In the genomic region with DNA sequence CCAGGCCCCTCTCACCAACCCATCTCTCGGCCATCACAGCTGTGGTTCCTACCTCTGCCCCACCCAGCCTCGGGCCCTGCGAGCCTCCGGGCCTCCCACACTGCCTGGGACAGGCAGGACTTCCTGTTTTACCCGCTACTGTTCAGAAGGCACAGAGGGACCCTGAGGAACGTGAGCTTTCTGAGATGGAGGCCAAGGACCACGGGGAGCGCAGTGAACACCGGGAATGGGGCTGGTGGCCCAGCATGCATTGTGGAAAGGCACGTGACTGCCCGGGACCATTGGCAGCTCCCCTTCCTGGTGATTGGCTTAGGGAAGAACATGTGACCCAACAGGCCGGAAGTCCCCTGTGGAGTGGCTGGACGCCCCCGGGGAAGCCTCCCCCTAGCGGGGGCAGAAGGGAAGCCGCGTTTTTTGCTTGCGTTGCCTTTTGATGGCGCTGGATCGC, we compare ENCODE assay signal across 1 cellular context.
TF ChIP-seq lines count a peak whose summit lies in the region.

No MANE protein-coding gene starts in this region.

TF ChIP-seq in K562, 482 proteins besides CTCF, POLR2A, EP300 and RAD21 (continued from another document and continues in another):
- TF ChIP-seq, protein P1, sequence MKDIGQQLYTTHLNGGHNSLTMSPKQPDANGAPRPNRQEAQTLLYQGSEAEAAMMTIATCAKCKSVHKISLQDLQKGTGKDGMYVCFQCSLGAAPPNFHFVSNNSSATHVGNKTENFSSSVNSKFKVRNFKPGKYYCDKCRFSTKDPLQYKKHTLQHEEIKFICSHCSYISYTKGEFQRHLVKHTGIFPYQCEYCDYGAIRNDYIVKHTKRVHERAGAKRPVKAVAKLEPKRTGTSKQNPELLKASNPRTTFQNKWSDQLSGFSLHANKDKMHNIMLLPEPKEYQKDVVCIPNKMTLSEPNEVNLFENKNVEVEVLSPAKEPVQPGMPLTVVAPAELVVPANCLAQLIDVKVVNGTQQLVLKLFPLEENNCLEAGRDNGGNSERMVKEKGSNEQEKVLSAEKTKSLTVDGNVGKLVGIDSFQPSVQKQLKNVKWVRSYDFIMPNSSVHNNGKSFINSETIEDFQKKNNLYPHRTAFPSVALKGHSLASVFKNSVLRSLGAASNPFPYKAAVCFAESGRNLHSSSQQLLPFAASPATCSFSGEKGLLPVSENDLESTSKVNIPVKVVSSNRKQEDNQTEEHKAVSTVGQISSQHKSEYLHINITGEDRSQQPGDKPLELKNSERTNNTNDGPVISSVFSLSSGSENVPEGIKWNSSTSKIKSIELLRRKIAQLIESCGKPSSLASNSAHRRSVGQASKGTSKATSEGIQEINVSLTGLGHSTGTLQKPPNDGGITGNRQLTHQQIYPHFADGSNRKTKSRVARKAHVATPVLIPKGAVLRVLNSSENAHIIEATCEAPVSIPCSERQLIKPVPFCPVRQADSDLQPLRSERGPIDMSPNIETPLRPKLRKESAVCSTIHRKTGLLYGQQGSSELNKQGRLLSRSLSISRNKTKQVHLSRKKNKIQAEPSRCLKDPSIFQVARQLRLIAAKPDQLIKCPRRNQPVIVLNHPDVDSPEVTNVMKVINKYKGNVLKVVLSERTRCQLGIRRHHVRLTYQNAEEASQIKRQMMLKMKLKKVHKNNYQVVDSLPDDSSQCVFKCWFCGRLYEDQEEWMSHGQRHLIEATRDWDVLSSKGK (CRISPR knock-in tag; IDR thresholded peaks at IDR 0.05): no peak
- no peak for TF ChIP-seq SMAD3 (CRISPR knock-in tag; conservative IDR thresholded peaks at IDR 0.05)
- peak; percentile 56 for TF ChIP-seq CBFA2T2 (conservative IDR thresholded peaks at IDR 0.05)
- no peak for TF ChIP-seq PHTF2 (CRISPR knock-in tag; IDR thresholded peaks at IDR 0.05)
- TF ChIP-seq ZBTB34 (CRISPR knock-in tag; IDR thresholded peaks at IDR 0.05): no peak
- TF ChIP-seq ZNF561 (CRISPR knock-in tag; conservative IDR thresholded peaks at IDR 0.05): no peak
- TF ChIP-seq, protein P2, sequence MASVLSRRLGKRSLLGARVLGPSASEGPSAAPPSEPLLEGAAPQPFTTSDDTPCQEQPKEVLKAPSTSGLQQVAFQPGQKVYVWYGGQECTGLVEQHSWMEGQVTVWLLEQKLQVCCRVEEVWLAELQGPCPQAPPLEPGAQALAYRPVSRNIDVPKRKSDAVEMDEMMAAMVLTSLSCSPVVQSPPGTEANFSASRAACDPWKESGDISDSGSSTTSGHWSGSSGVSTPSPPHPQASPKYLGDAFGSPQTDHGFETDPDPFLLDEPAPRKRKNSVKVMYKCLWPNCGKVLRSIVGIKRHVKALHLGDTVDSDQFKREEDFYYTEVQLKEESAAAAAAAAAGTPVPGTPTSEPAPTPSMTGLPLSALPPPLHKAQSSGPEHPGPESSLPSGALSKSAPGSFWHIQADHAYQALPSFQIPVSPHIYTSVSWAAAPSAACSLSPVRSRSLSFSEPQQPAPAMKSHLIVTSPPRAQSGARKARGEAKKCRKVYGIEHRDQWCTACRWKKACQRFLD (CRISPR knock-in tag; IDR thresholded peaks at IDR 0.05): no peak
- no peak for TF ChIP-seq BCL6 (CRISPR knock-in tag; IDR thresholded peaks at IDR 0.05)
- no peak for TF ChIP-seq ZNF347 (CRISPR knock-in tag; IDR thresholded peaks at IDR 0.05; ENCODE audit: low read depth)
- no peak for TF ChIP-seq POU5F1 (IDR thresholded peaks at IDR 0.05; ENCODE audit: borderline replicate concordance, low read depth, low read length, partially characterized antibody)
- TF ChIP-seq POLR2H (tag; IDR thresholded peaks at IDR 0.05; ENCODE audit: low read depth): no peak
- TF ChIP-seq ZNF324 (CRISPR knock-in tag; IDR thresholded peaks at IDR 0.05): no peak
- TF ChIP-seq SIX5 (IDR thresholded peaks at IDR 0.05; ENCODE audit: borderline replicate concordance in 1 of 2, insufficient read depth in 1 of 2, low read depth in 1 of 2, low read length in 2 of 2): no peak
- no peak for TF ChIP-seq ZBTB1 (CRISPR knock-in tag; IDR thresholded peaks at IDR 0.05; ENCODE audit: borderline replicate concordance, low read depth)
- TF ChIP-seq ZNF212 (CRISPR knock-in tag; IDR thresholded peaks at IDR 0.05): no peak
- no peak for TF ChIP-seq ZC3H11A (IDR thresholded peaks at IDR 0.05; ENCODE audit: low read depth, low read length)
- no peak for TF ChIP-seq BRF1 (IDR thresholded peaks at IDR 0.05; ENCODE audit: borderline replicate concordance, extremely low read depth, insufficient read length)
- no peak for TF ChIP-seq HMGN3 (IDR thresholded peaks at IDR 0.05; ENCODE audit: borderline replicate concordance, extremely low read depth, insufficient read length, low read depth, low read length)
- TF ChIP-seq TEAD2 (tag; IDR thresholded peaks at IDR 0.05): no peak
- no peak for TF ChIP-seq MYNN (IDR thresholded peaks at IDR 0.05)
- no peak for TF ChIP-seq MYNN (CRISPR knock-in tag; IDR thresholded peaks at IDR 0.05)
- peak; percentile 12; the same call in 1 of the 2 replicates for TF ChIP-seq PHF8 (IDR thresholded peaks at IDR 0.05; ENCODE audit: borderline replicate concordance, low read length)
- no peak for TF ChIP-seq PATZ1 (CRISPR knock-in tag; IDR thresholded peaks at IDR 0.05; ENCODE audit: borderline replicate concordance)
- TF ChIP-seq FOXA3 (CRISPR knock-in tag; conservative IDR thresholded peaks at IDR 0.05 in 1 of 2, IDR thresholded peaks at IDR 0.05 in 1 of 2): no peak
- TF ChIP-seq ZNF717 (CRISPR knock-in tag; IDR thresholded peaks at IDR 0.05): no peak
- no peak for TF ChIP-seq ZFX (CRISPR knock-in tag; IDR thresholded peaks at IDR 0.05)
- no peak for TF ChIP-seq GATA2 (CRISPR knock-in tag; IDR thresholded peaks at IDR 0.05)
- no peak for TF ChIP-seq TBL1XR1 (IDR thresholded peaks at IDR 0.05; ENCODE audit: low read length in 2 of 2)
- TF ChIP-seq ZNF57 (CRISPR knock-in tag; IDR thresholded peaks at IDR 0.05): no peak
- TF ChIP-seq HNRNPLL (IDR thresholded peaks at IDR 0.05; ENCODE audit: low read depth, low read length, poor library complexity, severe bottlenecking): no peak
- peak; percentile 60; the same call in 1 of the 2 replicates for TF ChIP-seq CC2D1A (IDR thresholded peaks at IDR 0.05)
- no peak for TF ChIP-seq ATF1 (CRISPR knock-in tag; IDR thresholded peaks at IDR 0.05)
- TF ChIP-seq ATF1 (tag; IDR thresholded peaks at IDR 0.05): no peak
- no peak for TF ChIP-seq ZNF707 (CRISPR knock-in tag; conservative IDR thresholded peaks at IDR 0.05)
- no peak for TF ChIP-seq ZC3H4 (CRISPR knock-in tag; IDR thresholded peaks at IDR 0.05; ENCODE audit: borderline replicate concordance)
- no peak for TF ChIP-seq FUS (optimal IDR thresholded peaks at IDR 0.05; ENCODE audit: low read depth, low read length)
- peak; percentile 87 for TF ChIP-seq ZBTB33 (CRISPR knock-in tag; IDR thresholded peaks at IDR 0.05)
- no peak for TF ChIP-seq HDAC2 (IDR thresholded peaks at IDR 0.05)
- TF ChIP-seq PHB2 (IDR thresholded peaks at IDR 0.05; ENCODE audit: low read depth): no peak
- no peak for TF ChIP-seq NR2C2 (CRISPR knock-in tag; IDR thresholded peaks at IDR 0.05)
- no peak for TF ChIP-seq NR2C2 (tag; IDR thresholded peaks at IDR 0.05)
- TF ChIP-seq FOS (IDR thresholded peaks at IDR 0.05; ENCODE audit: extremely low read depth, insufficient read length): peak; percentile 57
- no peak for TF ChIP-seq ZC3H8 (IDR thresholded peaks at IDR 0.05)
- no peak for TF ChIP-seq HBP1 (CRISPR knock-in tag; IDR thresholded peaks at IDR 0.05)
- TF ChIP-seq, protein P3, sequence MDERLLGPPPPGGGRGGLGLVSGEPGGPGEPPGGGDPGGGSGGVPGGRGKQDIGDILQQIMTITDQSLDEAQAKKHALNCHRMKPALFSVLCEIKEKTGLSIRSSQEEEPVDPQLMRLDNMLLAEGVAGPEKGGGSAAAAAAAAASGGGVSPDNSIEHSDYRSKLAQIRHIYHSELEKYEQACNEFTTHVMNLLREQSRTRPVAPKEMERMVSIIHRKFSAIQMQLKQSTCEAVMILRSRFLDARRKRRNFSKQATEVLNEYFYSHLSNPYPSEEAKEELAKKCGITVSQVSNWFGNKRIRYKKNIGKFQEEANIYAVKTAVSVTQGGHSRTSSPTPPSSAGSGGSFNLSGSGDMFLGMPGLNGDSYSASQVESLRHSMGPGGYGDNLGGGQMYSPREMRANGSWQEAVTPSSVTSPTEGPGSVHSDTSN (CRISPR knock-in tag; IDR thresholded peaks at IDR 0.05; ENCODE audit: low read depth): no peak
- TF ChIP-seq, protein P3 (tag; conservative IDR thresholded peaks at IDR 0.05; ENCODE audit: low read depth): no peak
- TF ChIP-seq HDAC8 (tag; IDR thresholded peaks at IDR 0.05): no peak
- TF ChIP-seq E2F8 (IDR thresholded peaks at IDR 0.05; ENCODE audit: low read depth, partially characterized antibody): no peak
